Comparison of ENCODE assay signal across 7 cellular contexts in genomic region chr18:40760251-40760650, GRCh38.
"Had no signal": no experiment of that assay in that cellular context is flagged by ENCODE, and none has a peak within 500 bp of the region (broad histone marks: within the 10 kb centered on the region; RNA-seq: fewer than 3 reads in every experiment).

No MANE protein-coding gene starts in this region.

- H3K4me1 Mint-ChIP-seq: H9 had no signal

- H3K9me3 Mint-ChIP-seq: H9 had no signal

- DNase-seq: GOT3, H9, HCEC 1CT, KG1 had no signal

- ATAC-seq: K562 had no signal

- H3K4me3 Mint-ChIP-seq: H9 had no signal

- H3K27ac Mint-ChIP-seq: H9 had no signal

- FAIRE-seq: H54, HTR-8/SVneo, K562 had no signal

- H3K4me3 ChIP-seq: K562 had no signal
